In genomic region chr6:83853968-83854501, GRCh38 we compare ENCODE assay signal across 8 cellular contexts. TPM values are rescaled to one million over a fixed set of nuclear protein-coding genes. Genes with fewer than 3 reads are reported as not detected.
A peak's percentile ranks its signal among the peaks of the same experiment; 100 is the strongest.
DNase-seq lines count a peak whose midpoint lies in the region; ATAC-seq, FAIRE-seq and TF ChIP-seq lines count a peak whose summit lies in the region.

No MANE protein-coding gene starts in this region.

- no peak for TF ChIP-seq CTCF in coronary artery (IDR thresholded peaks at IDR 0.05)
- no peak for TF ChIP-seq CTCF in pancreas (IDR thresholded peaks at IDR 0.05)

- H3K27ac ChIP-seq in coronary artery: no peak overlapping the region
- no peak overlapping the region for H3K27ac ChIP-seq in pancreas

- WGBS in pancreas, 2 donors: 7% methylated on average over 20 of the region's 20 CpGs

- ATAC-seq in GM18498 (IDR thresholded peaks at IDR 0.05; ENCODE audit: unreplicated experiment) (peak; percentile 4), pancreas (peak in 3 of 4 donors; percentile 54 to 76 (median 57)), HG02571 (IDR thresholded peaks at IDR 0.05; ENCODE audit: unreplicated experiment) (no peak), HG03095 (IDR thresholded peaks at IDR 0.05; ENCODE audit: unreplicated experiment) (no peak)

- DNase-seq in NCI-H1694 (lab: John Stamatoyannopoulos, UW) (peak; percentile 17), coronary artery (ENCODE audit: low spot score) (no peak), pancreas (peak in 1 of 6 donors; percentile 55), GDM1 (lab: John Stamatoyannopoulos, UW) (no peak), A172 (ENCODE audit: low spot score) (no peak)

- no peak for FAIRE-seq in pancreas (lab: Jason Lieb, UNC)

- peak overlapping the region; percentile 77 for H3K4me3 ChIP-seq in coronary artery
- peak overlapping the region in 2 of 4 donors; percentile 25 to 45 for H3K4me3 ChIP-seq in pancreas

- no peaks in the 10 kb centered on the region for H3K9me3 ChIP-seq in pancreas

- H3K4me1 ChIP-seq in pancreas: peaks cover 0 to 3% (median 0%) of the 10 kb centered on the region in 3 donors

- peaks cover 0 to 10% (median 3%) of the 10 kb centered on the region in 4 donors for H3K27me3 ChIP-seq in pancreas

- intact Hi-C loops in pancreas (cut with DNase I): no loop called here

- H3K36me3 ChIP-seq in pancreas: no peaks in the 10 kb centered on the region

RNA-seq across cellular contexts. Expression of gene RIPPLY2, which starts 0.9 kb away (rescaled TPM):
- under 1 TPM in 4 of 6 donors, not detected in 2; 0.22 to 0.89 (median 0.26) TPM for total RNA-seq in pancreas
- 1 to 10 TPM; 2.6 to 9.4 TPM for polyA plus RNA-seq in pancreas
- not detected in 2 replicates for total RNA-seq in A172 (2014; rRNA removed; shearing (Covaris generic))

RNA-seq across cellular contexts. Expression of gene CYB5R4, which starts 5.5 kb away (rescaled TPM):
- 10 to 100 TPM in 1 of 6 donors, 1 to 10 TPM in 5; 2.5 to 10.1 (median 6.2) TPM for total RNA-seq in pancreas
- 1 to 10 TPM; 1.1 to 4.9 TPM for polyA plus RNA-seq in pancreas
- total RNA-seq in A172 (2014; rRNA removed; shearing (Covaris generic)): 30.5 and 35.0 TPM in 2 replicates

Comparison
In these comparisons a context has a peak if more than half of its experiments do, and no peak if none do; other contexts are left out.
1. ATAC-seq: peak in GM18498 (single experiment) and pancreas (3 of 4); none in HG02571 (single experiment) and HG03095 (single experiment).